Comparison of ENCODE assay signal across 1 cellular context in genomic region chr16:16149710-16150116, GRCh38.
TF ChIP-seq lines count a peak whose summit lies in the region.

No MANE protein-coding gene starts in this region.

TF ChIP-seq in HepG2, 621 proteins besides CTCF, POLR2A, EP300 and RAD21 (continued from another document and continues in another):
- TF ChIP-seq AHDC1 (CRISPR knock-in tag; IDR thresholded peaks at IDR 0.05; ENCODE audit: borderline replicate concordance), result peak; percentile 47; the same call in 1 of the 2 replicates
- 0 out of 2 replicates have a peak, but pooled peaks have one; percentile 35 for TF ChIP-seq TBX2 (CRISPR knock-in tag; IDR thresholded peaks at IDR 0.05; ENCODE audit: borderline replicate concordance)
- TF ChIP-seq ZNF441 (CRISPR knock-in tag; IDR thresholded peaks at IDR 0.05; ENCODE audit: borderline replicate concordance), result no peak
- TF ChIP-seq ZNF792 (CRISPR knock-in tag; IDR thresholded peaks at IDR 0.05), result peak; percentile 62; the same call in 1 of the 2 replicates
- TF ChIP-seq PREB (CRISPR knock-in tag; IDR thresholded peaks at IDR 0.05), result no peak
- TF ChIP-seq KMT2A (CRISPR knock-in tag; IDR thresholded peaks at IDR 0.05), result no peak
- TF ChIP-seq ZNF329 (CRISPR knock-in tag; IDR thresholded peaks at IDR 0.05; ENCODE audit: low read depth), result no peak
- TF ChIP-seq, protein P1, sequence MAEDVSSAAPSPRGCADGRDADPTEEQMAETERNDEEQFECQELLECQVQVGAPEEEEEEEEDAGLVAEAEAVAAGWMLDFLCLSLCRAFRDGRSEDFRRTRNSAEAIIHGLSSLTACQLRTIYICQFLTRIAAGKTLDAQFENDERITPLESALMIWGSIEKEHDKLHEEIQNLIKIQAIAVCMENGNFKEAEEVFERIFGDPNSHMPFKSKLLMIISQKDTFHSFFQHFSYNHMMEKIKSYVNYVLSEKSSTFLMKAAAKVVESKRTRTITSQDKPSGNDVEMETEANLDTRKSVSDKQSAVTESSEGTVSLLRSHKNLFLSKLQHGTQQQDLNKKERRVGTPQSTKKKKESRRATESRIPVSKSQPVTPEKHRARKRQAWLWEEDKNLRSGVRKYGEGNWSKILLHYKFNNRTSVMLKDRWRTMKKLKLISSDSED (CRISPR knock-in tag; IDR thresholded peaks at IDR 0.05), result 0 out of 2 replicates have a peak, but pooled peaks have one; percentile 40
- TF ChIP-seq SOX13 (IDR thresholded peaks at IDR 0.05), result no peak
- peak in 1 of 2 experiments; percentile 23; a peak in 1 of 4 replicates for TF ChIP-seq SOX13 (CRISPR knock-in tag; conservative IDR thresholded peaks at IDR 0.05 in 1 of 2, IDR thresholded peaks at IDR 0.05 in 1 of 2)
- TF ChIP-seq ZNF569 (CRISPR knock-in tag; IDR thresholded peaks at IDR 0.05; ENCODE audit: borderline replicate concordance), result 0 out of 2 replicates have a peak, but pooled peaks have one; percentile 66
- peak; percentile 73 for TF ChIP-seq BORCS8-MEF2B (CRISPR knock-in tag; IDR thresholded peaks at IDR 0.05)
- no peak for TF ChIP-seq ZMAT5 (CRISPR knock-in tag; IDR thresholded peaks at IDR 0.05; ENCODE audit: borderline replicate concordance, low read depth)
- 0 out of 2 replicates have a peak, but pooled peaks have one; percentile 12 for TF ChIP-seq CHD4 (IDR thresholded peaks at IDR 0.05; ENCODE audit: borderline replicate concordance, low read length)
- peak; percentile 75 for TF ChIP-seq HDAC1 (CRISPR knock-in tag; IDR thresholded peaks at IDR 0.05)
- TF ChIP-seq ZNF275 (CRISPR knock-in tag; IDR thresholded peaks at IDR 0.05; ENCODE audit: borderline replicate concordance), result no peak
- TF ChIP-seq ZNF530 (CRISPR knock-in tag; IDR thresholded peaks at IDR 0.05; ENCODE audit: low read depth), result no peak
- no peak for TF ChIP-seq RNF219 (CRISPR knock-in tag; IDR thresholded peaks at IDR 0.05)
- TF ChIP-seq ELF3 (CRISPR knock-in tag; IDR thresholded peaks at IDR 0.05), result peak; percentile 83
- TF ChIP-seq POLR2AphosphoS2 (IDR thresholded peaks at IDR 0.05; ENCODE audit: low read depth, low read length), result no peak; the same call in 1 of the 2 replicates
- TF ChIP-seq ZNF546 (CRISPR knock-in tag; conservative IDR thresholded peaks at IDR 0.05), result no peak
- TF ChIP-seq, protein P2, sequence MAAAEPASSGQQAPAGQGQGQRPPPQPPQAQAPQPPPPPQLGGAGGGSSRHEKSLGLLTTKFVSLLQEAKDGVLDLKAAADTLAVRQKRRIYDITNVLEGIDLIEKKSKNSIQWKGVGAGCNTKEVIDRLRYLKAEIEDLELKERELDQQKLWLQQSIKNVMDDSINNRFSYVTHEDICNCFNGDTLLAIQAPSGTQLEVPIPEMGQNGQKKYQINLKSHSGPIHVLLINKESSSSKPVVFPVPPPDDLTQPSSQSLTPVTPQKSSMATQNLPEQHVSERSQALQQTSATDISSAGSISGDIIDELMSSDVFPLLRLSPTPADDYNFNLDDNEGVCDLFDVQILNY (CRISPR knock-in tag; conservative IDR thresholded peaks at IDR 0.05), result 0 out of 2 replicates have a peak, but pooled peaks have one; percentile 25
- TF ChIP-seq, protein P3, sequence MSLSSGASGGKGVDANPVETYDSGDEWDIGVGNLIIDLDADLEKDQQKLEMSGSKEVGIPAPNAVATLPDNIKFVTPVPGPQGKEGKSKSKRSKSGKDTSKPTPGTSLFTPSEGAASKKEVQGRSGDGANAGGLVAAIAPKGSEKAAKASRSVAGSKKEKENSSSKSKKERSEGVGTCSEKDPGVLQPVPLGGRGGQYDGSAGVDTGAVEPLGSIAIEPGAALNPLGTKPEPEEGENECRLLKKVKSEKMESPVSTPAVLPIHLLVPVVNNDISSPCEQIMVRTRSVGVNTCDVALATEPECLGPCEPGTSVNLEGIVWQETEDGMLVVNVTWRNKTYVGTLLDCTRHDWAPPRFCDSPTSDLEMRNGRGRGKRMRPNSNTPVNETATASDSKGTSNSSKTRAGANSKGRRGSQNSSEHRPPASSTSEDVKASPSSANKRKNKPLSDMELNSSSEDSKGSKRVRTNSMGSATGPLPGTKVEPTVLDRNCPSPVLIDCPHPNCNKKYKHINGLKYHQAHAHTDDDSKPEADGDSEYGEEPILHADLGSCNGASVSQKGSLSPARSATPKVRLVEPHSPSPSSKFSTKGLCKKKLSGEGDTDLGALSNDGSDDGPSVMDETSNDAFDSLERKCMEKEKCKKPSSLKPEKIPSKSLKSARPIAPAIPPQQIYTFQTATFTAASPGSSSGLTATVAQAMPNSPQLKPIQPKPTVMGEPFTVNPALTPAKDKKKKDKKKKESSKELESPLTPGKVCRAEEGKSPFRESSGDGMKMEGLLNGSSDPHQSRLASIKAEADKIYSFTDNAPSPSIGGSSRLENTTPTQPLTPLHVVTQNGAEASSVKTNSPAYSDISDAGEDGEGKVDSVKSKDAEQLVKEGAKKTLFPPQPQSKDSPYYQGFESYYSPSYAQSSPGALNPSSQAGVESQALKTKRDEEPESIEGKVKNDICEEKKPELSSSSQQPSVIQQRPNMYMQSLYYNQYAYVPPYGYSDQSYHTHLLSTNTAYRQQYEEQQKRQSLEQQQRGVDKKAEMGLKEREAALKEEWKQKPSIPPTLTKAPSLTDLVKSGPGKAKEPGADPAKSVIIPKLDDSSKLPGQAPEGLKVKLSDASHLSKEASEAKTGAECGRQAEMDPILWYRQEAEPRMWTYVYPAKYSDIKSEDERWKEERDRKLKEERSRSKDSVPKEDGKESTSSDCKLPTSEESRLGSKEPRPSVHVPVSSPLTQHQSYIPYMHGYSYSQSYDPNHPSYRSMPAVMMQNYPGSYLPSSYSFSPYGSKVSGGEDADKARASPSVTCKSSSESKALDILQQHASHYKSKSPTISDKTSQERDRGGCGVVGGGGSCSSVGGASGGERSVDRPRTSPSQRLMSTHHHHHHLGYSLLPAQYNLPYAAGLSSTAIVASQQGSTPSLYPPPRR (CRISPR knock-in tag; IDR thresholded peaks at IDR 0.05; ENCODE audit: borderline replicate concordance), result no peak
- TF ChIP-seq SOX5 (CRISPR knock-in tag; IDR thresholded peaks at IDR 0.05; ENCODE audit: borderline replicate concordance), result peak; percentile 58; the same call in 1 of the 2 replicates
- peak; percentile 96 for TF ChIP-seq HNF4A (CRISPR knock-in tag; IDR thresholded peaks at IDR 0.05)
- no peak for TF ChIP-seq ZSCAN21 (CRISPR knock-in tag; IDR thresholded peaks at IDR 0.05; ENCODE audit: borderline replicate concordance)
- no peak for TF ChIP-seq ZNF496 (CRISPR knock-in tag; IDR thresholded peaks at IDR 0.05; ENCODE audit: insufficient replicate concordance)
- 0 out of 2 replicates have a peak, but pooled peaks have one; percentile 12 for TF ChIP-seq ZNF580 (CRISPR knock-in tag; IDR thresholded peaks at IDR 0.05; ENCODE audit: borderline replicate concordance, low read depth)
- TF ChIP-seq KLF13 (CRISPR knock-in tag; IDR thresholded peaks at IDR 0.05), result no peak
- no peak for TF ChIP-seq ZNF619 (CRISPR knock-in tag; IDR thresholded peaks at IDR 0.05)
- no peak for TF ChIP-seq ZNF234 (CRISPR knock-in tag; conservative IDR thresholded peaks at IDR 0.05)
- peak; percentile 65 for TF ChIP-seq NFYC (CRISPR knock-in tag; IDR thresholded peaks at IDR 0.05)
- TF ChIP-seq ZFP91 (CRISPR knock-in tag; IDR thresholded peaks at IDR 0.05; ENCODE audit: borderline replicate concordance), result 0 out of 2 replicates have a peak, but pooled peaks have one; percentile 69
- 0 out of 2 replicates have a peak, but pooled peaks have one; percentile 54 for TF ChIP-seq ARNTL (CRISPR knock-in tag; IDR thresholded peaks at IDR 0.05)
- TF ChIP-seq TARDBP (CRISPR knock-in tag; IDR thresholded peaks at IDR 0.05), result peak; percentile 75
- TF ChIP-seq ETV6 (CRISPR knock-in tag; conservative IDR thresholded peaks at IDR 0.05), result no peak; the same call in 1 of the 2 replicates
